In genomic region chr4:2516635-2517034, GRCh38 we compare ENCODE assay signal across 11 cellular contexts.
"Had no signal": no experiment of that assay in that cellular context is flagged by ENCODE, and none has a peak within 500 bp of the region (broad histone marks: within the 10 kb centered on the region; RNA-seq: fewer than 3 reads in every experiment).

No MANE protein-coding gene starts in this region.

- H3K27me3 ChIP-seq: brain microvascular endothelial cell, esophagus muscularis mucosa, sigmoid colon, tibial nerve had no signal

- H3K4me3 ChIP-seq: esophagus muscularis mucosa, mucosa of descending colon, sigmoid colon, tibial nerve had no signal

- ATAC-seq: naive thymus-derived CD8-positive, alpha-beta T cell had no signal

- H3K9me3 ChIP-seq: esophagus muscularis mucosa, mucosa of descending colon, sigmoid colon, tibial nerve had no signal

- H3K27ac ChIP-seq: brain microvascular endothelial cell had no signal

- DNase-seq: activated CD4-positive, alpha-beta memory T cell treated with anti-CD3 and anti-CD28 coated beads, Interleukin-2, amount 10 ng/mL, durations not matched to agents 7 days and 5 days; activated CD8-positive, alpha-beta memory T cell treated with anti-CD3 and anti-CD28 coated beads, Interleukin-2, amount 50 U/mL, for 4 hours; activated naive CD4-positive, alpha-beta T cell treated with Interleukin-2 at 50 U/mL for 16 hours; amygdala; brain microvascular endothelial cell; mucosa of descending colon; naive thymus-derived CD8-positive, alpha-beta T cell; sigmoid colon; stimulated activated CD4-positive, alpha-beta T cell treated with anti-CD3 and anti-CD28 coated beads, Interleukin-2, amount 100 ng/mL, for 48 hours had no signal
